ENCODE assay signal across 22 cellular contexts in the genomic region with DNA sequence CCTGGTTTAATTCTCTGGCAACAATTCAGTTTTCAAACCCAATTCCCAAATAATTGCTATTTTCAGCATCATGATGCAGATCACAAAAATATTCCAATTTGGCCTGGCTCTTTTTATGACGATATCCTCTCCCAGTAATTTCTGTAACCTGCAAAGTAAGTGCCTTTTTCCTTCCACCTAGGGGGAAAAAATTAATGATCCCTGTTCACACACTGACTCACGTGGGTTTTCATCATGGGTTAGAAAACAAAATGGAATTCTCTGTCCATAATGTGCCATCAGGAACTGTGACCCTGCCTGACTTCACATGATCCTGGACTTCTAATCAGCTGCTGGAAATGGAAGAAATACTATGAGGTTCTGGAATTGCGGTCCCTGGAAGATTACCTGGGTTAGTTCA. TPM values are rescaled to one million over a fixed set of nuclear protein-coding genes. Genes with fewer than 3 reads are reported as not detected.
A peak's percentile ranks its signal among the peaks of the same experiment; 100 is the strongest.
DNase-seq lines count a peak whose midpoint lies in the region; ATAC-seq, FAIRE-seq and TF ChIP-seq lines count a peak whose summit lies in the region.
"Had no signal": no experiment of that assay in that cellular context is flagged by ENCODE, and none has a peak within 500 bp of the region (broad histone marks: within the 10 kb centered on the region; RNA-seq: fewer than 3 reads in every experiment).

No MANE protein-coding gene starts in this region.

- H3K4me3 ChIP-seq in Peyer's patch (no peak overlapping the region), breast epithelium (no peak overlapping the region), small intestine (ENCODE audit: low read depth in 1 of 2, low read length in 2 of 2) (no peak overlapping the region)
- H3K4me3 ChIP-seq: BLaER1 treated with 17β-estradiol and CSF1 and Interleukin-3, amounts not matched to agents 10 nM and 100 nM; GM23248; mucosa of descending colon had no signal

- H3K4me1 ChIP-seq in Peyer's patch, result peaks cover 0 to 43% (median 0%) of the 10 kb centered on the region in 4 donors
- H3K4me1 ChIP-seq in breast epithelium, result peaks cover 0 to 32% of the 10 kb centered on the region in 2 donors
- peaks cover 3 to 16% of the 10 kb centered on the region in 2 donors for H3K4me1 ChIP-seq in small intestine (ENCODE audit: control insufficient read depth in 2 of 2, insufficient read depth in 1 of 2, low read depth in 1 of 2, low read length in 1 of 2)

- no peaks in the 10 kb centered on the region for H3K27me3 ChIP-seq in Peyer's patch
- no peaks in the 10 kb centered on the region for H3K27me3 ChIP-seq in breast epithelium
- no peaks in the 10 kb centered on the region for H3K27me3 ChIP-seq in small intestine (ENCODE audit: control insufficient read depth in 2 of 2, insufficient read depth in 2 of 2, low read length in 2 of 2)
- H3K27me3 ChIP-seq: BLaER1 treated with 17β-estradiol and CSF1 and Interleukin-3, amounts not matched to agents 10 nM and 100 nM had no signal

- FAIRE-seq in small intestine (lab: Jason Lieb, UNC), result no peak

- TF ChIP-seq CTCF in Peyer's patch (IDR thresholded peaks at IDR 0.05) (no peak), breast epithelium (IDR thresholded peaks at IDR 0.05) (no peak)

- DNase-seq in Peyer's patch (no peak), breast epithelium (ENCODE audit: low spot score in 2 of 2) (no peak), memory B cell (ENCODE audit: low spot score in 2 of 2) (no peak), small intestine (no peak), DMS114 treated with DMSO at 0.1 percent for 48 hours (lab: John Stamatoyannopoulos, UW; ENCODE audit: unreplicated experiment) (no peak), hepatic stellate cell (ENCODE audit: low spot score) (no peak)
- DNase-seq: activated CD8-positive, alpha-beta T cell treated with anti-CD3 and anti-CD28 coated beads, Interleukin-2, amount 10 ng/mL, durations not matched to agents 7 days and 5 days; activated gamma-delta T cell; DMS79 treated with DMSO at 0.1 percent for 48 hours; endodermal cell; foreskin melanocyte; GM23248; immature natural killer cell; mucosa of descending colon; NCI-H187 treated with DMSO at 0.1 percent for 48 hours; NCI-H524 treated with DMSO at 0.1 percent for 48 hours; stimulated activated CD4-positive, alpha-beta T cell treated with anti-CD3 and anti-CD28 coated beads, Interleukin-4, amount 100 ng/mL, for 1 hour had no signal

- 75 to 81% (median 79%) methylated on average over 3 of the region's 3 CpGs for WGBS in small intestine, 3 donors

- intact Hi-C loops in breast epithelium (cut with DNase I; ENCODE audit: low total_unique reads), result no loop called here

- peak overlapping the region in 3 of 4 donors; percentile 34 to 68 (median 62) for H3K27ac ChIP-seq in Peyer's patch
- peak overlapping the region; percentile 88 to 95 for H3K27ac ChIP-seq in breast epithelium
- H3K27ac ChIP-seq in small intestine (ENCODE audit: low read depth in 1 of 2, low read length in 1 of 2), result peak overlapping the region in 1 of 2 donors; percentile 42
- H3K27ac ChIP-seq: BLaER1 treated with 17β-estradiol and CSF1 and Interleukin-3, amounts not matched to agents 10 nM and 100 nM; GM23248 had no signal

- H3K4me1 Mint-ChIP-seq in memory B cell, result no peaks in the 10 kb centered on the region
- peaks cover 2% of the 10 kb centered on the region for H3K4me1 Mint-ChIP-seq in stimulated activated memory B cell treated with anti-CD40 and anti-IgM and Interleukin-4, amounts not matched to agents 10 μg/mL and 1 μg/mL and 100 μg/mL, for 72 hours
- H3K4me1 Mint-ChIP-seq: immature natural killer cell had no signal

- H3K36me3 ChIP-seq in Peyer's patch (peaks cover 0 to 65% (median 0%) of the 10 kb centered on the region in 3 donors), breast epithelium (no peaks in the 10 kb centered on the region), small intestine (ENCODE audit: control insufficient read depth in 2 of 2, insufficient read depth in 2 of 2, low read length in 2 of 2) (peaks cover 14 to 28% of the 10 kb centered on the region in 2 donors)

- H3K4me3 Mint-ChIP-seq in memory B cell, result no peak overlapping the region
- H3K4me3 Mint-ChIP-seq in stimulated activated memory B cell treated with anti-CD40 and anti-IgM and Interleukin-4, amounts not matched to agents 10 μg/mL and 1 μg/mL and 100 μg/mL, for 72 hours, result no peak overlapping the region
- H3K4me3 Mint-ChIP-seq: activated CD8-positive, alpha-beta T cell treated with anti-CD3 and anti-CD28 coated beads, Interleukin-2, amount 10 ng/mL, durations not matched to agents 7 days and 5 days; endodermal cell; immature natural killer cell had no signal

- no peaks in the 10 kb centered on the region for H3K27me3 Mint-ChIP-seq in memory B cell
- H3K27me3 Mint-ChIP-seq in stimulated activated memory B cell treated with anti-CD40 and anti-IgM and Interleukin-4, amounts not matched to agents 10 μg/mL and 1 μg/mL and 100 μg/mL, for 72 hours, result no peaks in the 10 kb centered on the region
- H3K27me3 Mint-ChIP-seq: brain, progenitor cell of endocrine pancreas had no signal

- peaks cover 44% of the 10 kb centered on the region for H3K36me3 Mint-ChIP-seq in memory B cell
- peaks cover 56% of the 10 kb centered on the region for H3K36me3 Mint-ChIP-seq in stimulated activated memory B cell treated with anti-CD40 and anti-IgM and Interleukin-4, amounts not matched to agents 10 μg/mL and 1 μg/mL and 100 μg/mL, for 72 hours

- ATAC-seq in memory B cell (ENCODE audit: low read depth) (no peak), HG03565 (IDR thresholded peaks at IDR 0.05; ENCODE audit: unreplicated experiment) (no peak)
- no peak for ATAC-seq in stimulated activated memory B cell treated with anti-CD40 and anti-IgM and Interleukin-4, amounts not matched to agents 10 μg/mL and 1 μg/mL and 100 μg/mL, for 72 hours
- ATAC-seq: activated CD8-positive, alpha-beta T cell treated with anti-CD3 and anti-CD28 coated beads, Interleukin-2, amount 10 ng/mL, durations not matched to agents 7 days and 5 days; mucosa of descending colon had no signal

- no peak for TF ChIP-seq POLR2A in Peyer's patch (IDR thresholded peaks at IDR 0.05)
- no peak for TF ChIP-seq POLR2A in breast epithelium (IDR thresholded peaks at IDR 0.05)

- peak overlapping the region; percentile 76 for H3K27ac Mint-ChIP-seq in memory B cell
- H3K27ac Mint-ChIP-seq in stimulated activated memory B cell treated with anti-CD40 and anti-IgM and Interleukin-4, amounts not matched to agents 10 μg/mL and 1 μg/mL and 100 μg/mL, for 72 hours, result peak overlapping the region; percentile 24
- H3K27ac Mint-ChIP-seq: activated CD8-positive, alpha-beta T cell treated with anti-CD3 and anti-CD28 coated beads, Interleukin-2, amount 10 ng/mL, durations not matched to agents 7 days and 5 days; endodermal cell; immature natural killer cell; progenitor cell of endocrine pancreas had no signal

- no peaks in the 10 kb centered on the region for H3K9me3 Mint-ChIP-seq in memory B cell
- H3K9me3 Mint-ChIP-seq in stimulated activated memory B cell treated with anti-CD40 and anti-IgM and Interleukin-4, amounts not matched to agents 10 μg/mL and 1 μg/mL and 100 μg/mL, for 72 hours, result no peaks in the 10 kb centered on the region
- H3K9me3 Mint-ChIP-seq: brain, endodermal cell had no signal

- H3K9me3 ChIP-seq in Peyer's patch (no peaks in the 10 kb centered on the region), breast epithelium (no peaks in the 10 kb centered on the region), small intestine (ENCODE audit: control insufficient read depth, low read depth) (no peaks in the 10 kb centered on the region)
- H3K9me3 ChIP-seq: BLaER1 treated with 17β-estradiol and CSF1 and Interleukin-3, amounts not matched to agents 10 nM and 100 nM; mucosa of descending colon had no signal

RNA-seq across cellular contexts. Expression of a gene that starts 24.5 kb away (rescaled TPM):
- total RNA-seq in Peyer's patch, result 100 to 1,000 TPM; 273 to 366 (median 293) TPM
- total RNA-seq in breast epithelium, result 100 to 1,000 TPM; 124 to 483 (median 280) TPM
- 100 to 1,000 TPM; 180 to 208 (median 202) TPM for polyA plus RNA-seq in small intestine

RNA-seq across cellular contexts. Expression of a gene that starts 47.6 kb away (rescaled TPM):
- 10 to 100 TPM; 28.1 to 62.1 (median 54.6) TPM for total RNA-seq in Peyer's patch
- total RNA-seq in breast epithelium, result 10 to 100 TPM; 15.7 to 22.5 (median 16.7) TPM
- 10 to 100 TPM; 20.8 to 29.2 (median 28.9) TPM for polyA plus RNA-seq in small intestine
